35 cellular contexts compared by ENCODE assay signal in genomic region chr14:72501439-72501838, GRCh38.
"Had no signal": no experiment of that assay in that cellular context is flagged by ENCODE, and none has a peak within 500 bp of the region (broad histone marks: within the 10 kb centered on the region; RNA-seq: fewer than 3 reads in every experiment).

No MANE protein-coding gene starts in this region.

- H3K9me3 Mint-ChIP-seq: activated B cell treated with CpG ODN at 0.5 μM for 24 hours; activated CD4-positive, alpha-beta memory T cell treated with anti-CD3 and anti-CD28 coated beads for 36 hours; activated CD8-positive, alpha-beta T cell treated with anti-CD3 and anti-CD28 coated beads for 36 hours; central memory CD8-positive, alpha-beta T cell; T-helper 1 cell treated with Interleukin-12 subunit alpha and Interleukin-12 subunit beta and Interleukin-4 antibody, amounts not matched to agents 30 μg/mL and 1 μg/mL, for 36 hours had no signal

- H3K4me1 ChIP-seq: ascending aorta had no signal

- ATAC-seq: activated CD8-positive, alpha-beta T cell treated with anti-CD3 and anti-CD28 coated beads for 36 hours; activated naive CD8-positive, alpha-beta T cell treated with anti-CD3 and anti-CD28 coated beads, Interleukin-2, amount 50 U/mL, for 24 hours had no signal

- H3K4me1 Mint-ChIP-seq: activated B cell treated with CpG ODN at 0.5 μM for 24 hours; activated naive CD4-positive, alpha-beta T cell treated with anti-CD3 and anti-CD28 coated beads, Interleukin-2, amount 10 ng/mL, durations not matched to agents 7 days and 5 days; activated naive CD4-positive, alpha-beta T cell treated with anti-CD3 and anti-CD28 coated beads, Interleukin-2, amount 50 U/mL, for 24 hours; activated naive CD8-positive, alpha-beta T cell treated with anti-CD3 and anti-CD28 coated beads, Interleukin-2, amount 50 U/mL, for 24 hours; brain; central memory CD8-positive, alpha-beta T cell had no signal

- H3K27ac ChIP-seq: ascending aorta, cardiac muscle cell had no signal

- DNase-seq: activated B cell treated with CpG ODN at 0.5 μM for 24 hours; activated CD4-positive, alpha-beta memory T cell treated with anti-CD3 and anti-CD28 coated beads for 36 hours; activated CD4-positive, alpha-beta T cell treated with anti-CD3 and anti-CD28 coated beads for 4 hours; activated CD4-positive, alpha-beta T cell treated with anti-CD3 and anti-CD28 coated beads, Interleukin-2, amount 10 ng/mL, durations not matched to agents 24 days and 14 days; activated CD4-positive, alpha-beta T cell treated with anti-CD3 and anti-CD28 coated beads, Interleukin-2, amount 50 U/mL, for 1 hour; activated CD4-positive, alpha-beta T cell treated with anti-CD3 and anti-CD28 coated beads, Interleukin-2, amount 50 U/mL, for 4 hours; activated CD4-positive, CD25-positive, alpha-beta regulatory T cell treated with anti-CD3 and anti-CD28 coated beads, Interleukin-2, amount 50 U/mL, for 72 hours; activated CD8-positive, alpha-beta memory T cell treated with anti-CD3 and anti-CD28 coated beads, Interleukin-2, amount 50 U/mL, for 48 hours; activated CD8-positive, alpha-beta T cell treated with anti-CD3 and anti-CD28 coated beads for 36 hours; activated effector memory CD4-positive, alpha-beta T cell treated with Interleukin-2 at 50 U/mL for 16 hours; activated gamma-delta T cell; activated naive CD4-positive, alpha-beta T cell treated with anti-CD3 and anti-CD28 coated beads, Interleukin-2, amount 10 ng/mL, durations not matched to agents 7 days and 5 days; activated naive CD4-positive, alpha-beta T cell treated with Interleukin-2 at 50 U/mL for 16 hours; activated naive CD8-positive, alpha-beta T cell treated with anti-CD3 and anti-CD28 coated beads, Interleukin-2, amount 10 ng/mL, durations not matched to agents 7 days and 5 days; activated naive CD8-positive, alpha-beta T cell treated with anti-CD3 and anti-CD28 coated beads, Interleukin-2, amount 50 U/mL, for 24 hours; activated T-cell treated with anti-CD3 and anti-CD28 coated beads, Interleukin-2, amount 50 U/mL, for 24 hours; activated T-cell treated with anti-CD3 and anti-CD28 coated beads, Interleukin-2, amount 50 U/mL, for 48 hours; amygdala; anterior cingulate cortex; caudate nucleus; cerebellar nuclear complex; T-helper 1 cell; T-helper 2 cell; T-helper 9 cell had no signal

- H3K36me3 ChIP-seq: ascending aorta, cardiac muscle cell had no signal

- H3K27ac Mint-ChIP-seq: activated B cell treated with CpG ODN at 0.5 μM for 24 hours; activated CD4-positive, alpha-beta memory T cell treated with anti-CD3 and anti-CD28 coated beads for 36 hours; activated CD4-positive, alpha-beta T cell treated with anti-CD3 and anti-CD28 coated beads, Interleukin-2, amount 10 ng/mL, durations not matched to agents 24 days and 14 days; activated CD8-positive, alpha-beta T cell treated with anti-CD3 and anti-CD28 coated beads for 36 hours; activated naive CD4-positive, alpha-beta T cell treated with anti-CD3 and anti-CD28 coated beads, Interleukin-2, amount 10 ng/mL, durations not matched to agents 7 days and 5 days; activated naive CD4-positive, alpha-beta T cell treated with anti-CD3 and anti-CD28 coated beads, Interleukin-2, amount 50 U/mL, for 24 hours; activated naive CD8-positive, alpha-beta T cell; activated naive CD8-positive, alpha-beta T cell treated with anti-CD3 and anti-CD28 coated beads, Interleukin-2, amount 10 ng/mL, durations not matched to agents 7 days and 5 days; activated naive CD8-positive, alpha-beta T cell treated with anti-CD3 and anti-CD28 coated beads, Interleukin-2, amount 50 U/mL, for 24 hours; activated T-cell treated with anti-CD3 and anti-CD28 coated beads, Interleukin-2, amount 50 U/mL, for 24 hours; activated T-helper 2 cell treated with anti-CD3 and anti-CD28 coated beads, Interferon-gamma antibody, Interleukin-2, Interleukin-4, amounts not matched to agents 10 μg/mL and 5 μg/mL and 100 μg/mL, durations not matched to agents 14 hours and 24 hours and 36 hours; brain; T-helper 1 cell treated with Interleukin-12 subunit alpha and Interleukin-12 subunit beta and Interleukin-4 antibody, amounts not matched to agents 30 μg/mL and 1 μg/mL, for 36 hours; T-helper 2 cell treated with Interferon-gamma antibody and Interleukin-4, amounts not matched to agents 5 μg/mL and 100 μg/mL, for 36 hours had no signal

- H3K27me3 ChIP-seq: ascending aorta, cardiac muscle cell had no signal

- H3K9me3 ChIP-seq: ascending aorta had no signal

- H3K4me3 ChIP-seq: ascending aorta, cardiac muscle cell had no signal

- H3K36me3 Mint-ChIP-seq: activated CD4-positive, alpha-beta memory T cell treated with anti-CD3 and anti-CD28 coated beads for 36 hours; activated naive CD4-positive, alpha-beta T cell treated with anti-CD3 and anti-CD28 coated beads, Interleukin-2, amount 10 ng/mL, durations not matched to agents 7 days and 5 days; activated naive CD8-positive, alpha-beta T cell had no signal

- FAIRE-seq: bronchial epithelial cell, TTC549 had no signal

- H3K27me3 Mint-ChIP-seq: activated CD4-positive, alpha-beta memory T cell treated with anti-CD3 and anti-CD28 coated beads for 36 hours; activated naive CD4-positive, alpha-beta T cell treated with anti-CD3 and anti-CD28 coated beads, Interleukin-2, amount 50 U/mL, for 24 hours; activated naive CD8-positive, alpha-beta T cell had no signal

- H3K4me3 Mint-ChIP-seq: activated B cell treated with CpG ODN at 0.5 μM for 24 hours; activated CD4-positive, alpha-beta memory T cell treated with anti-CD3 and anti-CD28 coated beads for 36 hours; activated CD4-positive, alpha-beta T cell treated with anti-CD3 and anti-CD28 coated beads, Interleukin-2, amount 10 ng/mL, durations not matched to agents 24 days and 14 days; activated CD8-positive, alpha-beta T cell treated with anti-CD3 and anti-CD28 coated beads for 36 hours; activated naive CD4-positive, alpha-beta T cell treated with anti-CD3 and anti-CD28 coated beads, Interleukin-2, amount 10 ng/mL, durations not matched to agents 7 days and 5 days; activated naive CD4-positive, alpha-beta T cell treated with anti-CD3 and anti-CD28 coated beads, Interleukin-2, amount 50 U/mL, for 24 hours; activated naive CD8-positive, alpha-beta T cell; activated naive CD8-positive, alpha-beta T cell treated with anti-CD3 and anti-CD28 coated beads, Interleukin-2, amount 10 ng/mL, durations not matched to agents 7 days and 5 days; activated naive CD8-positive, alpha-beta T cell treated with anti-CD3 and anti-CD28 coated beads, Interleukin-2, amount 50 U/mL, for 24 hours; activated T-cell treated with anti-CD3 and anti-CD28 coated beads, Interleukin-2, amount 50 U/mL, for 24 hours; brain; central memory CD8-positive, alpha-beta T cell; T-helper 1 cell treated with Interleukin-12 subunit alpha and Interleukin-12 subunit beta and Interleukin-4 antibody, amounts not matched to agents 30 μg/mL and 1 μg/mL, for 36 hours; T-helper 2 cell treated with Interferon-gamma antibody and Interleukin-4, amounts not matched to agents 5 μg/mL and 100 μg/mL, for 36 hours had no signal
